10 cellular contexts compared by ENCODE assay signal in the genomic region with DNA sequence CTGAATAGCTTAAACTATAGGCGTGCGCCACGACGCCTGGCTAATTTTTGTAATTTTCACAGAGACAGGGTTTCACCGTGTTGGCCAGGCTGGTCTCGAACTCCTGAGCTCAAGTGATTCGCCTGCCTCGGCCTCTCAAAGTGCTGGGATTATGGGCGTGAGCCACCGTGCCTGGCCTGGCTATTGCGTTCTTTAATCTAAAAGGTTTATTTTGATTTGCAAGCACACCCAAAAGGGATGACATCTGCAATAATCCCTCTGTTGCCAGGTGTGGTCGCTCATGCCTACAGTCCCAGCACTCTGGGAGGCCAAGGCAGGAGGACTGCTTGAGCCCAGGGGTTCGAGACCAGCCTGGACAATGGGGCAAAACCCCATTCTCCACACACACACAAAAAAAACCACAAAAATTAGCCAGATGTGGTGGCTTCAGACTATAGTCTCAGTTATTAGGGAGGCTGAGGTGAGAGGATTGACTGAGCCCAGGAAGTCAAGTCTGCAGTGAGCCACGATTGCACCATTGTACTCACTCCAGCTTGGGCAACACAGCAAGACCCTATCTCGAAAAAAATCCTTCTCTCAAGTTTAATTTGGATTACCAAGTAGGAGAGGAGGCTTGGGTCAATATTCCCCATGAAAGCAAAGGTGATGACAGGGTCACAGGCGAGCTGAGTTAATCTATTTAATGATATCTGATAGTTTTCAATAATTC.
DNase-seq lines count a peak whose midpoint lies in the region; ATAC-seq, FAIRE-seq and TF ChIP-seq lines count a peak whose summit lies in the region.
"Had no signal": no experiment of that assay in that cellular context is flagged by ENCODE, and none has a peak within 500 bp of the region (broad histone marks: within the 10 kb centered on the region; RNA-seq: fewer than 3 reads in every experiment).

No MANE protein-coding gene starts in this region.

- no peak for TF ChIP-seq CTCF in HEK293 (tag by site-specific recombination; IDR thresholded peaks at IDR 0.05)
- TF ChIP-seq CTCF in HepG2 (CRISPR knock-in tag; IDR thresholded peaks at IDR 0.05) = no peak
- TF ChIP-seq CTCF in stomach (IDR thresholded peaks at IDR 0.05) = no peak

- TF ChIP-seq EP300 in HepG2 (IDR thresholded peaks at IDR 0.05; ENCODE audit: low read depth in 2 of 2, low read length in 2 of 2) = no peak
- no peak for TF ChIP-seq EP300 in HepG2 (CRISPR knock-in tag; IDR thresholded peaks at IDR 0.05; ENCODE audit: borderline replicate concordance)
- TF ChIP-seq EP300 in stomach (IDR thresholded peaks at IDR 0.05) = no peak

- peak overlapping the region; percentile 63 for H3K9ac ChIP-seq in HepG2 (ENCODE audit: insufficient read depth, low read depth, low read length)

- WGBS in HepG2 (ENCODE audit: low lambda C conversion rate) = 85% methylated on average over 16 of the region's 16 CpGs
- 84 to 86% (median 85%) methylated on average over 16 of the region's 16 CpGs for WGBS in stomach, 5 donors

- H3K36me3 ChIP-seq in HEK293 (ENCODE audit: control insufficient read depth in 2 of 2, insufficient read depth in 1 of 2, low read length in 2 of 2) (peaks cover 0 to 11% of the 10 kb centered on the region in 2 experiments; a peak in 2 of 3 replicates), HepG2 (replicated peaks in 1 of 2; ENCODE audit: control insufficient read depth in 1 of 2, insufficient read depth in 2 of 2, low read length in 2 of 2) (peaks cover 5 to 20% of the 10 kb centered on the region in 2 experiments; a peak in 4 of 5 replicates), stomach (peaks cover 0 to 20% (median 18%) of the 10 kb centered on the region in 4 donors)

- H3K9me3 ChIP-seq in HEK293 (ENCODE audit: control insufficient read depth, insufficient read depth, low read depth, low read length) (no peaks in the 10 kb centered on the region), HepG2 (ENCODE audit: low read length) (no peaks in the 10 kb centered on the region), stomach (no peaks in the 10 kb centered on the region)

- H3K4me1 ChIP-seq in HEK293 (ENCODE audit: control insufficient read depth, insufficient read depth, low read length) = peaks cover 6% of the 10 kb centered on the region
- H3K4me1 ChIP-seq in HepG2 (ENCODE audit: insufficient read depth, low read length) = peaks cover 71% of the 10 kb centered on the region
- peaks cover 12 to 46% (median 33%) of the 10 kb centered on the region in 4 donors for H3K4me1 ChIP-seq in stomach

- POLR2A ChIA-PET in HEK293 (lab: Yijun Ruan, JAX) = no interaction called here
- POLR2A ChIA-PET in HepG2 (lab: Yijun Ruan, JAX) = interaction anchor here (0.8 to 3.6 kb wide), 13 partner anchors 9 to 230 kb away, joined by 3 to 36 read pairs (median 5); no protein-coding TSS in a partner anchor

- CTCF ChIA-PET in HEK293 (lab: Yijun Ruan, JAX) = no interaction called here
- CTCF ChIA-PET in HepG2 (lab: Yijun Ruan, JAX; ENCODE audit: low intra/inter-chr PET ratio, low total read pairs) = no interaction called here

- DNase-seq in caudate nucleus (lab: John Stamatoyannopoulos, UW) = no peak
- DNase-seq in HepG2 (ENCODE audit: low spot score) = no peak
- DNase-seq in stomach = no peak
- DNase-seq in SW 1271 (lab: John Stamatoyannopoulos, UW) = no peak
- DNase-seq in DMS53 (lab: John Stamatoyannopoulos, UW) = no peak
- no peak for DNase-seq in DMS 273 treated with DMSO at 0.1 percent for 48 hours (lab: John Stamatoyannopoulos, UW)
- DNase-seq: NCI-H524 had no signal

- TF ChIP-seq POLR2A in HepG2 (IDR thresholded peaks at IDR 0.05; ENCODE audit: insufficient read depth in 1 of 2, low read depth in 2 of 2, low read length in 2 of 2) (no peak), stomach (IDR thresholded peaks at IDR 0.05) (no peak)

- H3K27me3 ChIP-seq in HepG2 (ENCODE audit: control insufficient read depth in 1 of 2, insufficient read depth in 2 of 2, low read length in 2 of 2) = no peaks in the 10 kb centered on the region
- no peaks in the 10 kb centered on the region for H3K27me3 ChIP-seq in stomach

- H3K4me2 ChIP-seq in HepG2 (ENCODE audit: low read depth, low read length) = peak overlapping the region; percentile 87

- TF ChIP-seq RAD21 in HepG2 (CRISPR knock-in tag; IDR thresholded peaks at IDR 0.05) = no peak

- H2AFZ ChIP-seq in HepG2 (ENCODE audit: low read length) = no peak overlapping the region

- no peak for FAIRE-seq in HepG2 (lab: Jason Lieb, UNC)

- H3K27ac ChIP-seq in HEK293 (ENCODE audit: extremely low read depth, low read depth, low read length) (no peak overlapping the region), caudate nucleus (ENCODE audit: low read depth, low read length) (peak overlapping the region; percentile 70), HepG2 (ENCODE audit: extremely low read length, insufficient read depth, low read length) (peak overlapping the region; percentile 78), stomach (peak overlapping the region in 4 of 5 donors; percentile 55 to 82 (median 66))

- TSS peak; percentile 67 for BruUV-seq in HepG2 (replicated peaks; lab: Mats Ljungman, UMichigan)

- no peaks in the 10 kb centered on the region for H4K20me1 ChIP-seq in HepG2 (ENCODE audit: insufficient read depth, low read length)

- no peaks in the 10 kb centered on the region for H3K79me2 ChIP-seq in HepG2 (ENCODE audit: insufficient read depth, low read length)

- in situ Hi-C loops in HepG2 (cut with HindIII; ENCODE audit: extremely low pct_ligation_motif_present, low pct_unique_long_range_greater_than_20kb) = no loop called here

- intact Hi-C loops in HepG2 (cut with micrococcal nuclease; ENCODE audit: unreplicated experiment) = loop anchor here (1.0 to 10.0 kb wide), 5 partner anchors 11 to 184 kb away; no protein-coding TSS in a partner anchor
- intact Hi-C loops in stomach (cut with DNase I; ENCODE audit: low total_unique reads) = no loop called here

- no peak overlapping the region for H3K4me3 ChIP-seq in HEK293 (ENCODE audit: low read depth, low read length)
- peak overlapping the region in 1 of 3 experiments; percentile 62; a peak in 1 of 6 replicates for H3K4me3 ChIP-seq in HepG2 (replicated peaks in 1 of 3; ENCODE audit: insufficient read depth in 1 of 3, low read depth in 2 of 3, low read length in 3 of 3)
- no peak overlapping the region for H3K4me3 ChIP-seq in stomach

- ATAC-seq in HepG2 (peak; percentile 19), HG02852 (IDR thresholded peaks at IDR 0.05; ENCODE audit: unreplicated experiment) (no peak)
- ATAC-seq: stimulated activated memory B cell treated with anti-CD40 and anti-IgM and Interleukin-4, amounts not matched to agents 10 μg/mL and 1 μg/mL and 100 μg/mL, for 72 hours had no signal

TF ChIP-seq in HEK293, 187 proteins besides CTCF, POLR2A, EP300 and RAD21 (continues in another document):
- TF ChIP-seq ZNF354C (tag by site-specific recombination; IDR thresholded peaks at IDR 0.05; ENCODE audit: borderline replicate concordance, low read depth) = no peak
- no peak for TF ChIP-seq ZNF202 (tag by site-specific recombination; IDR thresholded peaks at IDR 0.05; ENCODE audit: borderline replicate concordance)
- peak; percentile 86 for TF ChIP-seq ZNF121 (tag by site-specific recombination; IDR thresholded peaks at IDR 0.05)
- TF ChIP-seq KLF10 (tag by site-specific recombination; IDR thresholded peaks at IDR 0.05) = no peak
- no peak for TF ChIP-seq ZNF280C (tag by site-specific recombination; IDR thresholded peaks at IDR 0.05)
- TF ChIP-seq ZNF2 (tag by site-specific recombination; IDR thresholded peaks at IDR 0.05) = no peak
- TF ChIP-seq FEZF1 (tag by site-specific recombination; IDR thresholded peaks at IDR 0.05) = no peak

TF ChIP-seq in HepG2, 621 proteins besides CTCF, POLR2A, EP300 and RAD21 (continues in another document):
- TF ChIP-seq SMARCC2 (IDR thresholded peaks at IDR 0.05) (no peak), ZNF83 (CRISPR knock-in tag; IDR thresholded peaks at IDR 0.05; ENCODE audit: borderline replicate concordance) (no peak), MTF2 (CRISPR knock-in tag; IDR thresholded peaks at IDR 0.05; ENCODE audit: borderline replicate concordance) (no peak), KLF16 (CRISPR knock-in tag; IDR thresholded peaks at IDR 0.05) (no peak), ZBTB21 (CRISPR knock-in tag; IDR thresholded peaks at IDR 0.05) (no peak), YEATS4 (CRISPR knock-in tag; IDR thresholded peaks at IDR 0.05; ENCODE audit: borderline replicate concordance) (no peak), TSC22D2 (CRISPR knock-in tag; IDR thresholded peaks at IDR 0.05; ENCODE audit: borderline replicate concordance) (no peak), ZNF333 (CRISPR knock-in tag; IDR thresholded peaks at IDR 0.05; ENCODE audit: borderline replicate concordance) (no peak), ARNT (IDR thresholded peaks at IDR 0.05) (no peak), NR2C2 (CRISPR knock-in tag; IDR thresholded peaks at IDR 0.05; ENCODE audit: borderline replicate concordance) (0 out of 2 replicates have a peak, but pooled peaks have one; percentile 15), PRDM4 (CRISPR knock-in tag; IDR thresholded peaks at IDR 0.05; ENCODE audit: borderline replicate concordance) (no peak), RFX1 (IDR thresholded peaks at IDR 0.05) (no peak), KDM3A (CRISPR knock-in tag; IDR thresholded peaks at IDR 0.05; ENCODE audit: low read depth) (no peak), ZNF430 (CRISPR knock-in tag; IDR thresholded peaks at IDR 0.05) (no peak), GATAD2A (CRISPR knock-in tag; IDR thresholded peaks at IDR 0.05) (no peak)

Comparison
In these comparisons a context has a peak if more than half of its experiments do, and no peak if none do; other contexts are left out.
1. Of the 63 proteins assayed by ChIP-seq in both HepG2 and HEK293: peak only in HepG2: ZBTB7A, ZNF362, ZNF513, ZNF629 and ZNF670; only in HEK293: none; in both: ZNF121; in neither: 57.